9 cellular contexts compared by ENCODE assay signal in the genomic region with DNA sequence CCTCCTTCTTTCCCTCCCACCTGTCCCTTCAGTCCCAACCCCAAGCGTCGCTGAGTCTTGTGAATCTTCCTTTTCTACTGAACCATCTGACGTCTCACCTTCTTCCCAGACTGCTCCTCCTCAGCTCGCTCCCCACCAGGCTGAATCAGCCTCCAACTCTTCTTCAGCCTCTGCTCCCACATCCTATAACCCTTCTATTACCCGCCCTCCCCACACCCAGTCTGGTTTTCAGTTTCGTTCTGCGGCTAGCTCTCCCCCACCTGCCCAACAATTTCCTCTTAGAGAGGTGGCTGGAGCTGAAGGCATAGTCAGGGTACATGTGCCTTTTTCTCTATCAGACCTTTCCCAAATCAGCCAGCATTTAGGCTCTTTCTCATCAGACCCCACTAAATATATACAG. TPM values are rescaled to one million over a fixed set of nuclear protein-coding genes. Genes with fewer than 3 reads are reported as not detected.
A peak's percentile ranks its signal among the peaks of the same experiment; 100 is the strongest.
DNase-seq lines count a peak whose midpoint lies in the region; ATAC-seq and TF ChIP-seq lines count a peak whose summit lies in the region.
"Not testable (repeated sequence)": the region's sequence is repeated elsewhere in the genome, so short reads cannot be mapped to it uniquely, and the experiment has no call there.
"Had no signal": no experiment of that assay in that cellular context is flagged by ENCODE, and none has a peak within 500 bp of the region (broad histone marks: within the 10 kb centered on the region; RNA-seq: fewer than 3 reads in every experiment).

No MANE protein-coding gene starts in this region.

- peak; percentile 97 for ATAC-seq in activated T-helper 17 cell treated with anti-CD3 and anti-CD28 coated beads, Interleukin-2, amount 50 U/mL, for 72 hours (replicated peaks)
- ATAC-seq in stimulated activated memory B cell treated with anti-CD40 and anti-IgM and Interleukin-4, amounts not matched to agents 10 μg/mL and 1 μg/mL and 100 μg/mL, for 72 hours = peak; percentile 67

- not testable (repeated sequence) for H3K27me3 Mint-ChIP-seq in activated T-helper 17 cell treated with anti-CD3 and anti-CD28 coated beads, Interleukin-2, amount 50 U/mL, for 72 hours; stimulated activated memory B cell treated with anti-CD40 and anti-IgM and Interleukin-4, amounts not matched to agents 10 μg/mL and 1 μg/mL and 100 μg/mL, for 72 hours

- peak; percentile 58 for DNase-seq in GDM1 (lab: John Stamatoyannopoulos, UW)
- DNase-seq in T follicular helper cell (ENCODE audit: low read depth) = peak; percentile 42
- peak; percentile 55 for DNase-seq in activated CD4-positive, alpha-beta T cell treated with anti-CD3 and anti-CD28 coated beads, Interleukin-2, amount 50 U/mL, for 1 hour
- DNase-seq in effector memory CD4-positive, alpha-beta T cell = peak; percentile 26 to 50 (median 39)
- DNase-seq in stimulated activated CD4-positive, alpha-beta T cell treated with anti-CD3 and anti-CD28 coated beads, Interleukin-1b, Interleukin-23, amount 100 ng/mL, for 48 hours = peak; percentile 67

- H3K4me3 Mint-ChIP-seq in activated T-helper 17 cell treated with anti-CD3 and anti-CD28 coated beads, Interleukin-2, amount 50 U/mL, for 72 hours = peak overlapping the region; percentile 82
- peak overlapping the region; percentile 69 for H3K4me3 Mint-ChIP-seq in stimulated activated memory B cell treated with anti-CD40 and anti-IgM and Interleukin-4, amounts not matched to agents 10 μg/mL and 1 μg/mL and 100 μg/mL, for 72 hours

- not testable (repeated sequence) for TF ChIP-seq CTCF in KMS-11 (conservative IDR thresholded peaks at IDR 0.05; ENCODE audit: low read depth, low read length)

- H3K9me3 Mint-ChIP-seq in activated T-helper 17 cell treated with anti-CD3 and anti-CD28 coated beads, Interleukin-2, amount 50 U/mL, for 72 hours; stimulated activated memory B cell treated with anti-CD40 and anti-IgM and Interleukin-4, amounts not matched to agents 10 μg/mL and 1 μg/mL and 100 μg/mL, for 72 hours: not testable (repeated sequence)

- peak overlapping the region; percentile 48; the same call in 1 of the 2 replicates for H3K27ac ChIP-seq in KMS-11
- peak overlapping the region; percentile 42 for H3K27ac ChIP-seq in effector memory CD4-positive, alpha-beta T cell (ENCODE audit: insufficient read depth, low read length, poor library complexity, severe bottlenecking)

- H3K9ac ChIP-seq in KMS-11 = peak overlapping the region; percentile 11; the same call in 1 of the 2 replicates

- not testable (repeated sequence) for H3K36me3 Mint-ChIP-seq in activated T-helper 17 cell treated with anti-CD3 and anti-CD28 coated beads, Interleukin-2, amount 50 U/mL, for 72 hours (ENCODE audit: low read depth); stimulated activated memory B cell treated with anti-CD40 and anti-IgM and Interleukin-4, amounts not matched to agents 10 μg/mL and 1 μg/mL and 100 μg/mL, for 72 hours

- peaks cover 24% of the 10 kb centered on the region for H3K4me1 Mint-ChIP-seq in activated T-helper 17 cell treated with anti-CD3 and anti-CD28 coated beads, Interleukin-2, amount 50 U/mL, for 72 hours
- H3K4me1 Mint-ChIP-seq in stimulated activated memory B cell treated with anti-CD40 and anti-IgM and Interleukin-4, amounts not matched to agents 10 μg/mL and 1 μg/mL and 100 μg/mL, for 72 hours = peaks cover 19% of the 10 kb centered on the region

- H3K27ac Mint-ChIP-seq in activated T-helper 17 cell treated with anti-CD3 and anti-CD28 coated beads, Interleukin-2, amount 50 U/mL, for 72 hours = peak overlapping the region; percentile 84
- not testable (repeated sequence) for H3K27ac Mint-ChIP-seq in stimulated activated memory B cell treated with anti-CD40 and anti-IgM and Interleukin-4, amounts not matched to agents 10 μg/mL and 1 μg/mL and 100 μg/mL, for 72 hours

- not testable (repeated sequence) for H3K36me3 ChIP-seq in KMS-11 (ENCODE audit: insufficient read depth); effector memory CD4-positive, alpha-beta T cell (ENCODE audit: control insufficient read depth, insufficient read depth, low read length)

- H2AFZ ChIP-seq in KMS-11 (ENCODE audit: low read depth) = peak overlapping the region; percentile 31; the same call in 1 of the 2 replicates

- H3K27me3 ChIP-seq in KMS-11 (ENCODE audit: insufficient read depth, low read depth); effector memory CD4-positive, alpha-beta T cell (replicated peaks; ENCODE audit: control insufficient read depth, insufficient read depth, low read length, poor library complexity, severe bottlenecking): not testable (repeated sequence)

- H3K4me3 ChIP-seq in KMS-11 (IDR thresholded peaks at IDR 0.05; ENCODE audit: insufficient read depth, low read depth, low read length) = not testable (repeated sequence)
- peak overlapping the region; percentile 48 for H3K4me3 ChIP-seq in effector memory CD4-positive, alpha-beta T cell (ENCODE audit: insufficient read depth, low read depth, low read length, poor library complexity, severe bottlenecking)

- peaks cover 38% of the 10 kb centered on the region for H3K4me1 ChIP-seq in KMS-11 (ENCODE audit: low read depth, poor library complexity, severe bottlenecking)
- H3K4me1 ChIP-seq in effector memory CD4-positive, alpha-beta T cell (ENCODE audit: control insufficient read depth, insufficient read depth, low read length, poor library complexity, severe bottlenecking) = not testable (repeated sequence)

- peak overlapping the region; percentile 71 for H3K4me2 ChIP-seq in KMS-11

- not testable (repeated sequence) for H3K79me2 ChIP-seq in KMS-11 (ENCODE audit: insufficient read depth, low read depth)

- not testable (repeated sequence) for H3K9me3 ChIP-seq in effector memory CD4-positive, alpha-beta T cell (ENCODE audit: control insufficient read depth, low read length)

- not testable (repeated sequence) for H4K20me1 ChIP-seq in KMS-11 (ENCODE audit: insufficient read depth)

RNA-seq across cellular contexts. Expression of gene ADA, which starts 20.0 kb away (rescaled TPM):
- total RNA-seq in activated T-helper 17 cell treated with anti-CD3 and anti-CD28 coated beads, Interleukin-2, amount 50 U/mL, for 72 hours = 10 to 100 TPM; 30.4 to 32.5 TPM

RNA-seq across cellular contexts. Expression of gene CCN5, which starts 43.6 kb away (rescaled TPM):
- total RNA-seq in activated T-helper 17 cell treated with anti-CD3 and anti-CD28 coated beads, Interleukin-2, amount 50 U/mL, for 72 hours = not detected
- total RNA-seq: dermis microvascular lymphatic vessel endothelial cell had no signal
